Comparison of ENCODE assay signal across 11 cellular contexts in genomic region chr19:39319892-39320168, GRCh38. TPM values are rescaled to one million over a fixed set of nuclear protein-coding genes. Genes with fewer than 3 reads are reported as not detected.
DNase-seq lines count a peak whose midpoint lies in the region; ATAC-seq lines count a peak whose summit lies in the region.
"Had no signal": no experiment of that assay in that cellular context is flagged by ENCODE, and none has a peak within 500 bp of the region (broad histone marks: within the 10 kb centered on the region; RNA-seq: fewer than 3 reads in every experiment).

No MANE protein-coding gene starts in this region.

- no peak overlapping the region for H2BK120ac ChIP-seq in mesendoderm (ENCODE audit: low read depth, low read length)

- H3K36me3 ChIP-seq in ACC112 (ENCODE audit: insufficient read depth, low read length) (no peaks in the 10 kb centered on the region), HAP-1 (replicated peaks) (peaks cover 12% of the 10 kb centered on the region), mesendoderm (ENCODE audit: control insufficient read depth, insufficient read depth, low read length) (no peaks in the 10 kb centered on the region)
- H3K36me3 ChIP-seq: gastrocnemius medialis had no signal

- no peaks in the 10 kb centered on the region for H3K79me2 ChIP-seq in ACC112 (ENCODE audit: control insufficient read depth, insufficient read depth, low read length, unreplicated experiment)
- H3K79me2 ChIP-seq in mesendoderm (ENCODE audit: control insufficient read depth, insufficient read depth, low read length) = no peaks in the 10 kb centered on the region

- POLR2A ChIA-PET in activated naive CD8-positive, alpha-beta T cell treated with anti-CD3 and anti-CD28 coated beads, Interleukin-2, amount 10 ng/mL, durations not matched to agents 7 days and 5 days (lab: Charles Lee) = interaction anchor here (1.4 kb wide), 1 partner anchor 20 kb away, joined by 5 read pairs; no protein-coding TSS in a partner anchor

- no peak overlapping the region for H3K27ac ChIP-seq in ACC112 (ENCODE audit: low read depth, low read length)
- no peak overlapping the region for H3K27ac ChIP-seq in mesendoderm (ENCODE audit: low read depth, low read length)
- H3K27ac ChIP-seq: gastrocnemius medialis had no signal

- no peaks in the 10 kb centered on the region for H3K79me1 ChIP-seq in mesendoderm (ENCODE audit: low read length)

- peaks cover 27% of the 10 kb centered on the region for H3K4me1 Mint-ChIP-seq in activated naive CD8-positive, alpha-beta T cell treated with anti-CD3 and anti-CD28 coated beads, Interleukin-2, amount 10 ng/mL, durations not matched to agents 7 days and 5 days

- no peak overlapping the region for H3K18ac ChIP-seq in mesendoderm (ENCODE audit: low read length)

- H3K56ac ChIP-seq in mesendoderm (ENCODE audit: low read length) = peak overlapping the region; percentile 84

- H2BK5ac ChIP-seq in mesendoderm (ENCODE audit: low read length) = no peak overlapping the region

- H3K4me3 Mint-ChIP-seq in activated naive CD8-positive, alpha-beta T cell treated with anti-CD3 and anti-CD28 coated beads, Interleukin-2, amount 10 ng/mL, durations not matched to agents 7 days and 5 days = peak overlapping the region; percentile 74

- H3K36me3 Mint-ChIP-seq in activated naive CD8-positive, alpha-beta T cell treated with anti-CD3 and anti-CD28 coated beads, Interleukin-2, amount 10 ng/mL, durations not matched to agents 7 days and 5 days = peaks cover 16% of the 10 kb centered on the region

- no peak overlapping the region for H3K27ac Mint-ChIP-seq in activated naive CD8-positive, alpha-beta T cell treated with anti-CD3 and anti-CD28 coated beads, Interleukin-2, amount 10 ng/mL, durations not matched to agents 7 days and 5 days

- H3K4me1 ChIP-seq in ACC112 (ENCODE audit: control insufficient read depth, insufficient read depth, low read length, unreplicated experiment) (no peaks in the 10 kb centered on the region), HAP-1 (no peaks in the 10 kb centered on the region), mesendoderm (ENCODE audit: control insufficient read depth, low read depth, low read length) (no peaks in the 10 kb centered on the region)
- H3K4me1 ChIP-seq: gastrocnemius medialis had no signal

- no peak overlapping the region for H4K8ac ChIP-seq in mesendoderm (ENCODE audit: low read depth, low read length)

- peak overlapping the region; percentile 91 for H3K4me2 ChIP-seq in mesendoderm (ENCODE audit: low read length)

- no peak overlapping the region for H3K4ac ChIP-seq in mesendoderm (ENCODE audit: low read depth, low read length)

- H3K27me3 Mint-ChIP-seq in activated naive CD8-positive, alpha-beta T cell treated with anti-CD3 and anti-CD28 coated beads, Interleukin-2, amount 10 ng/mL, durations not matched to agents 7 days and 5 days = peaks cover 3% of the 10 kb centered on the region

- no peak for ATAC-seq in activated naive CD8-positive, alpha-beta T cell treated with anti-CD3 and anti-CD28 coated beads, Interleukin-2, amount 10 ng/mL, durations not matched to agents 7 days and 5 days (ENCODE audit: low read depth)
- ATAC-seq in GM18870 (IDR thresholded peaks at IDR 0.05; ENCODE audit: unreplicated experiment) = no peak
- ATAC-seq in GM21528 (IDR thresholded peaks at IDR 0.05; ENCODE audit: low FRiP score, unreplicated experiment) = no peak
- ATAC-seq: gastrocnemius medialis had no signal

- H2AFZ ChIP-seq in ACC112 (ENCODE audit: low read length, unreplicated experiment) = no peak overlapping the region

- no peak overlapping the region for H4K5ac ChIP-seq in mesendoderm (ENCODE audit: low read length)

- H2BK15ac ChIP-seq in mesendoderm (replicated peaks; ENCODE audit: low read depth) = no peak overlapping the region

- H3K4me3 ChIP-seq in ACC112 (ENCODE audit: low read depth, low read length) (peak overlapping the region; percentile 75), HAP-1 (peak overlapping the region; percentile 66), mesendoderm (ENCODE audit: low read length) (no peak overlapping the region)

- H2AK5ac ChIP-seq in mesendoderm (ENCODE audit: low read length) = no peak overlapping the region

- H3K9ac ChIP-seq in mesendoderm (ENCODE audit: low read length) = peak overlapping the region; percentile 74

- H3K23ac ChIP-seq in mesendoderm (ENCODE audit: low read length) = no peak overlapping the region

- no CpG with 5 or more reads among the region's 10 CpGs for WGBS in mesendoderm (ENCODE audit: extremely low coverage, insufficient coverage, low lambda C conversion rate)

- H3K9me3 ChIP-seq in HAP-1 = no peaks in the 10 kb centered on the region
- H3K9me3 ChIP-seq: gastrocnemius medialis had no signal

- DNase-seq in HAP-1 (ENCODE audit: low spot score in 2 of 2) (peak in 1 of 2 experiments; percentile 42), mesendoderm (no peak), iPS-NIHi7 (ENCODE audit: extremely low spot score) (no peak), COR-L47 (lab: John Stamatoyannopoulos, UW) (no peak)
- no peak for DNase-seq in activated naive CD8-positive, alpha-beta T cell treated with anti-CD3 and anti-CD28 coated beads, Interleukin-2, amount 10 ng/mL, durations not matched to agents 7 days and 5 days
- DNase-seq: gastrocnemius medialis; stimulated activated CD4-positive, alpha-beta T cell treated with anti-CD3 and anti-CD28 coated beads, Interleukin-12 subunit alpha, Interleukin-12 subunit beta, amount 100 ng/mL, for 4 hours had no signal

- H3K27me3 ChIP-seq in ACC112 (ENCODE audit: insufficient read depth, low read length) = peaks cover 12% of the 10 kb centered on the region; the same call in 1 of the 2 replicates
- no peaks in the 10 kb centered on the region for H3K27me3 ChIP-seq in HAP-1 (ENCODE audit: low read depth)
- H3K27me3 ChIP-seq in mesendoderm (ENCODE audit: insufficient read depth, low read length, poor library complexity) = no peaks in the 10 kb centered on the region

- H3K9me3 Mint-ChIP-seq in activated naive CD8-positive, alpha-beta T cell treated with anti-CD3 and anti-CD28 coated beads, Interleukin-2, amount 10 ng/mL, durations not matched to agents 7 days and 5 days = no peaks in the 10 kb centered on the region

- in situ Hi-C loops in HAP-1 (cut with MboI; ENCODE audit: low sequenced_read_pairs) = loop anchor here (10.0 kb wide), 1 partner anchor 345 kb away; the partner anchor contains the start of gene FBXO17

RNA-seq across cellular contexts. Expression of gene LRFN1, which starts 0.8 kb away (rescaled TPM):
- total RNA-seq in activated naive CD8-positive, alpha-beta T cell treated with anti-CD3 and anti-CD28 coated beads, Interleukin-2, amount 10 ng/mL, durations not matched to agents 7 days and 5 days = 1 to 10 TPM; 9.2 to 9.4 TPM
- polyA plus RNA-seq in mesendoderm (2013, experiment 1 of 2) = 2.3 TPM
- polyA plus RNA-seq in mesendoderm (2013, experiment 2 of 2) = 2.8 TPM

RNA-seq across cellular contexts. Expression of gene GMFG, which starts 16.0 kb away (rescaled TPM):
- total RNA-seq in activated naive CD8-positive, alpha-beta T cell treated with anti-CD3 and anti-CD28 coated beads, Interleukin-2, amount 10 ng/mL, durations not matched to agents 7 days and 5 days = 100 to 1,000 TPM; 428 to 433 TPM
- 0.27 TPM for polyA plus RNA-seq in mesendoderm (2013, experiment 1 of 2)
- polyA plus RNA-seq in mesendoderm (2013, experiment 2 of 2) = 0.60 TPM

RNA-seq across cellular contexts. Expression of gene SAMD4B, which starts 22.4 kb away (rescaled TPM):
- total RNA-seq in activated naive CD8-positive, alpha-beta T cell treated with anti-CD3 and anti-CD28 coated beads, Interleukin-2, amount 10 ng/mL, durations not matched to agents 7 days and 5 days = 10 to 100 TPM; 47.8 to 51.3 TPM
- polyA plus RNA-seq in mesendoderm (2013, experiment 1 of 2) = 141 TPM
- 143 TPM for polyA plus RNA-seq in mesendoderm (2013, experiment 2 of 2)

RNA-seq across cellular contexts. Expression of gene IFNL1, which starts 23.6 kb away (rescaled TPM):
- total RNA-seq in activated naive CD8-positive, alpha-beta T cell treated with anti-CD3 and anti-CD28 coated beads, Interleukin-2, amount 10 ng/mL, durations not matched to agents 7 days and 5 days = not detected
- polyA plus RNA-seq in mesendoderm (2013, experiment 1 of 2) = not detected
- not detected for polyA plus RNA-seq in mesendoderm (2013, experiment 2 of 2)
- total RNA-seq: gastrocnemius medialis, H4 had no signal

RNA-seq across cellular contexts. Expression of gene IFNL2, which starts 51.6 kb away (rescaled TPM):
- total RNA-seq in activated naive CD8-positive, alpha-beta T cell treated with anti-CD3 and anti-CD28 coated beads, Interleukin-2, amount 10 ng/mL, durations not matched to agents 7 days and 5 days = not detected
- polyA plus RNA-seq in mesendoderm (2013, experiment 1 of 2) = not detected
- not detected for polyA plus RNA-seq in mesendoderm (2013, experiment 2 of 2)
- total RNA-seq: gastrocnemius medialis, H4 had no signal
